Comparison of ENCODE assay signal across 8 cellular contexts in the genomic region with DNA sequence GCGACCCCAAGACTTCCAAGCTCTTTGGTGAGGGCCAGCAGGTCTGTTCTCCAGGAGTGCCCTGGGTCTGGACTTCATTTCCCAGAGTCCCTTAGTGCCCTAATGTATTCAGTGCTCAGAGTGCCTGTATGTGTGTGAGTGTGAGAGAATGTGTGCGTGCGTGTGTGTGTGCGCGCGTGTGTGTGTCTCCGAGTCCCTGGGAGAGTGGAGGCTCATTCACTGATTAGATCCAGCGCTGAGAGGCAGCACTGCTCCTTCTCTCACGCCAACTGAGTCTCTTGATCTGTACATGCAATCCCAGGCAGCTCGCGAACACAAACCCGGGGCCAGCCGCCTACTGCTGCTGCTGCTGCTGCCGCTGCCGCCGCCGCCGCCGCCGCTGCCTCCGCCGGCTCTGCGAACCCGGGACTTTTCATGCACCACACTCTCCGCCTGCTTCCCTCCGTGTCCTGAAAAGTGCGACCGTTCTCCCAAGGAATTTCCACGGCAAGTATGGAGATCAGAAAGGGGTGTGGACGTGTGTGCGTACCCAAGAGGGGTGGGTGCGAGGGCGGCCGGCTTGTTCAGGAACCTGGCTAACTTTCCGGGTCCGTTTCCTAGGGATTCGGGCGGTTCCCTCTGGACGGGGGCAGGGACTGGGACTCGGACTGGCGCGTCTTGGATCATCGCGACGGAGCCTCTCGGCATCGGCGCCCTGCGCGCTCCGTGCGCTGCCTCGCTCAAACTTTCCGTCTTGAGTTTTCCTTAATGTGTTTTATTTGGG. TPM values are rescaled to one million over a fixed set of nuclear protein-coding genes. Genes with fewer than 3 reads are reported as not detected.
A peak's percentile ranks its signal among the peaks of the same experiment; 100 is the strongest.
DNase-seq lines count a peak whose midpoint lies in the region; ATAC-seq and TF ChIP-seq lines count a peak whose summit lies in the region.

Gene RNF220, plus strand, starts transcription at position 215 of the 763 bp plus-strand sequence.

- no peaks in the 10 kb centered on the region for H3F3A ChIP-seq in SK-N-SH (replicated peaks; ENCODE audit: insufficient read depth)

- no peak for ATAC-seq in HG03442 (IDR thresholded peaks at IDR 0.05; ENCODE audit: unreplicated experiment)
- ATAC-seq in HG03175 (IDR thresholded peaks at IDR 0.05; ENCODE audit: unreplicated experiment), result no peak

- intact Hi-C loops in breast epithelium (cut with DNase I; ENCODE audit: low total_unique reads), result no loop called here

- CTCF ChIA-PET in SK-N-SH (lab: Yijun Ruan, JAX), result interaction anchor here (0.6 kb wide), 1 partner anchor 11 kb away, joined by 3 read pairs; no protein-coding TSS in a partner anchor

- H3K27me3 ChIP-seq in SK-N-SH (ENCODE audit: insufficient read depth) (peaks cover 88% of the 10 kb centered on the region), breast epithelium (peaks cover 4 to 89% of the 10 kb centered on the region in 2 donors)

- H3K79me2 ChIP-seq in SK-N-SH (ENCODE audit: insufficient read depth), result no peaks in the 10 kb centered on the region

- peak within 1 kb of the TSS; percentile 69; the same call in 1 of the 2 replicates for H3K4me2 ChIP-seq in SK-N-SH

- 0 out of 2 replicates have a peak within 1 kb of the TSS, but pooled peaks have one; percentile 49 for H2AFZ ChIP-seq in SK-N-SH (ENCODE audit: low read depth)

- peaks cover 0 to 10% of the 10 kb centered on the region in 2 experiments; a peak in 1 of 4 replicates for H3K4me1 ChIP-seq in SK-N-SH (ENCODE audit: control insufficient read depth in 1 of 2, insufficient read depth in 2 of 2, low read depth in 1 of 2, low read length in 1 of 2)
- H3K4me1 ChIP-seq in breast epithelium, result peaks cover 7 to 14% of the 10 kb centered on the region in 2 donors

- TF ChIP-seq POLR2A in breast epithelium (IDR thresholded peaks at IDR 0.05), result no peak

- no peaks in the 10 kb centered on the region for H3K36me3 ChIP-seq in SK-N-SH (replicated peaks in 1 of 2; ENCODE audit: control insufficient read depth in 1 of 2, insufficient read depth in 2 of 2, low read length in 1 of 2)
- no peaks in the 10 kb centered on the region for H3K36me3 ChIP-seq in breast epithelium

- H3K9ac ChIP-seq in SK-N-SH, result no peak within 1 kb of the TSS

- peak; percentile 8; the same call in 1 of the 2 replicates for TF ChIP-seq RAD21 in SK-N-SH (IDR thresholded peaks at IDR 0.05; ENCODE audit: low read length)

- peak within 1 kb of the TSS; percentile 28; a peak in 3 of 4 replicates for H3K4me3 ChIP-seq in SK-N-SH (ENCODE audit: low read depth in 2 of 2, low read length in 1 of 2)
- H3K4me3 ChIP-seq in breast epithelium, result peak within 1 kb of the TSS; percentile 42 to 66 (median 45)
- H3K4me3 ChIP-seq in iPS-18c (ENCODE audit: insufficient read depth, low read depth, low read length), result peak within 1 kb of the TSS; percentile 73

- TF ChIP-seq CTCF in SK-N-SH (IDR thresholded peaks at IDR 0.05) (no peak), breast epithelium (IDR thresholded peaks at IDR 0.05) (no peak)

- DNase-seq in DMS 273 (lab: John Stamatoyannopoulos, UW; ENCODE audit: unreplicated experiment) (peak; percentile 83), LoVo (ENCODE audit: low spot score) (peak; percentile 15), SK-N-SH (peak; percentile 74), breast epithelium (ENCODE audit: low spot score in 2 of 2) (no peak), renal cortical epithelial cell (ENCODE audit: low read depth) (peak; percentile 46)

- peaks cover 6% of the 10 kb centered on the region; the same call in 1 of the 2 replicates for H4K20me1 ChIP-seq in SK-N-SH (ENCODE audit: insufficient read depth)

- TF ChIP-seq EP300 in SK-N-SH (IDR thresholded peaks at IDR 0.05; ENCODE audit: borderline replicate concordance in 1 of 2, low read depth in 1 of 2, low read length in 1 of 2), result peak in 1 of 2 experiments; percentile 16; a peak in 1 of 4 replicates

- POLR2A ChIA-PET in SK-N-SH (lab: Yijun Ruan, JAX), result no interaction called here

- 5% methylated on average over 29 of the region's 54 CpGs for WGBS in SK-N-SH (ENCODE audit: low lambda C conversion rate)

- no peaks in the 10 kb centered on the region for H3K9me3 ChIP-seq in SK-N-SH
- H3K9me3 ChIP-seq in breast epithelium, result no peaks in the 10 kb centered on the region
- H3K9me3 ChIP-seq in iPS-18c (ENCODE audit: control insufficient read depth, insufficient read depth, low read length), result no peaks in the 10 kb centered on the region

- no peak within 1 kb of the TSS for H3K27ac ChIP-seq in SK-N-SH (ENCODE audit: low read depth in 2 of 2, low read length in 1 of 2)
- H3K27ac ChIP-seq in breast epithelium, result peak within 1 kb of the TSS in 1 of 2 donors; percentile 15

- no peaks in the 10 kb centered on the region for H3K9me2 ChIP-seq in SK-N-SH

TF ChIP-seq in SK-N-SH, 30 proteins besides CTCF, POLR2A, EP300 and RAD21:
- TF ChIP-seq, protein P1, sequence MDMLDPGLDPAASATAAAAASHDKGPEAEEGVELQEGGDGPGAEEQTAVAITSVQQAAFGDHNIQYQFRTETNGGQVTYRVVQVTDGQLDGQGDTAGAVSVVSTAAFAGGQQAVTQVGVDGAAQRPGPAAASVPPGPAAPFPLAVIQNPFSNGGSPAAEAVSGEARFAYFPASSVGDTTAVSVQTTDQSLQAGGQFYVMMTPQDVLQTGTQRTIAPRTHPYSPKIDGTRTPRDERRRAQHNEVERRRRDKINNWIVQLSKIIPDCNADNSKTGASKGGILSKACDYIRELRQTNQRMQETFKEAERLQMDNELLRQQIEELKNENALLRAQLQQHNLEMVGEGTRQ (IDR thresholded peaks at IDR 0.05; ENCODE audit: borderline replicate concordance, low read depth, low read length), result no peak
- no peak for TF ChIP-seq TCF12 (IDR thresholded peaks at IDR 0.05)
- TF ChIP-seq YY1 (IDR thresholded peaks at IDR 0.05; ENCODE audit: low read depth), result no peak
TF ChIP-seq in SK-N-SH: peak in this region for 0.

RNA-seq across cellular contexts. Expression of gene RNF220, which starts in this region (rescaled TPM):
- polyA plus RNA-seq in SK-N-SH (2012; rRNA removed), result 83.7 and 85.2 TPM in 2 replicates
- polyA plus RNA-seq in SK-N-SH (2012; cell fraction: cytosol; rRNA removed), result 60.9 and 78.5 TPM in 2 replicates
- 90.5 and 107 TPM in 2 replicates for polyA plus RNA-seq in SK-N-SH (2012; cell fraction: nucleus; rRNA removed)
- 100 to 1,000 TPM in 1 of 3 donors, 10 to 100 TPM in 2; 90.4 to 110 (median 93.4) TPM for total RNA-seq in breast epithelium
- total RNA-seq in renal cortical epithelial cell, result 46.7 and 78.4 TPM in 2 replicates

Comparison
In these comparisons a context has a peak if more than half of its experiments do, and no peak if none do; other contexts are left out.
1. DNase-seq: peak in DMS 273 (single experiment), LoVo (single experiment), SK-N-SH (single experiment) and renal cortical epithelial cell (single experiment); none in breast epithelium (0 of 2).
2. Peak in every context shown above with its lines, with median percentiles within 50 percentile points of each other: H3K4me3 ChIP-seq.